In the genomic region with DNA sequence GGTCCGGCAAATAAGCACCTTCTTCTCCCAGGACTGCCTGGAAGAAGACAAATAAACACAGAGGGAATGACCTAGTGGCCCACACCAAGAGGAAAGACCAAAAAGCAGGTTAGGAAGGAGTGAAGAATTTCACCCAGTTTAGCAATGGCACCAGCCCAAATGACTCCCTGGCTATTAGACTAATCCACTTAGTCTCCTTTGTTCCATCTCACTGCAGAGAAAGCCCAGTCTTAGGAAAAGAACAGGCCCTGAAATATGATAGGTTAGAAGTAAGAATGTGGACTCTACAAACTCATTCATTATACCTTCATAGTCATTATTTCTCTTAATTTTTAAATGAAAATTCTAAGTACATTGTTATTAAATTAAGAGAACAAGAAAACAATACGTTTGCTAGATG, we compare ENCODE assay signal across 28 cellular contexts. TPM values are rescaled to one million over a fixed set of nuclear protein-coding genes. Genes with fewer than 3 reads are reported as not detected.
"Had no signal": no experiment of that assay in that cellular context is flagged by ENCODE, and none has a peak within 500 bp of the region (broad histone marks: within the 10 kb centered on the region; RNA-seq: fewer than 3 reads in every experiment).

No MANE protein-coding gene starts in this region.

- DNase-seq: activated CD4-positive, alpha-beta T cell treated with anti-CD3 and anti-CD28 coated beads, Interleukin-2, amount 10 ng/mL, durations not matched to agents 24 days and 14 days; activated CD4-positive, alpha-beta T cell treated with anti-CD3 and anti-CD28 coated beads, Interleukin-2, amount 50 U/mL, for 4 hours; activated CD8-positive, alpha-beta T cell treated with anti-CD3 and anti-CD28 coated beads for 36 hours; activated gamma-delta T cell; activated naive CD4-positive, alpha-beta T cell treated with Interleukin-2 at 50 U/mL for 16 hours; activated naive CD8-positive, alpha-beta T cell treated with anti-CD3 and anti-CD28 coated beads, Interleukin-2, amount 10 ng/mL, durations not matched to agents 7 days and 5 days; activated T-cell treated with anti-CD3 and anti-CD28 coated beads, Interleukin-2, amount 50 U/mL, for 1 hour; activated T-cell treated with anti-CD3 and anti-CD28 coated beads, Interleukin-2, amount 50 U/mL, for 72 hours; amygdala; NCI-H1092 treated with DMSO at 0.1 percent for 48 hours; NCI-H1436; NCI-H1694; NCI-H1930; NCI-H2081 treated with DMSO at 0.1 percent for 48 hours; NCI-H2171; NCI-H446; NCI-H510A treated with DMSO at 0.1 percent for 48 hours; SHP77; SK-N-SH had no signal

- H3K9me3 ChIP-seq: ascending aorta, SJSA1, SK-N-SH had no signal

- H3K36me3 ChIP-seq: ascending aorta, cardiac muscle cell, SJSA1 had no signal

- H3K4me2 ChIP-seq: SK-N-SH had no signal

- H3K4me3 ChIP-seq: ascending aorta, cardiac muscle cell, K562, SJSA1 had no signal

- H3K27me3 ChIP-seq: ascending aorta, cardiac muscle cell, SJSA1 had no signal

- ATAC-seq: activated CD8-positive, alpha-beta T cell treated with anti-CD3 and anti-CD28 coated beads for 36 hours; activated T-cell treated with anti-CD3 and anti-CD28 coated beads, Interleukin-2, amount 50 U/mL, for 72 hours; activated T-helper 17 cell treated with anti-CD3 and anti-CD28 coated beads, Interleukin-2, amount 50 U/mL, for 72 hours; K562; Panc1 had no signal

- H3K4me1 ChIP-seq: ascending aorta, SJSA1 had no signal

- H3K27ac ChIP-seq: ascending aorta, cardiac muscle cell, SJSA1 had no signal

- H3K9ac ChIP-seq: SK-N-SH had no signal

RNA-seq across cellular contexts. Expression of gene SERPINI2, which starts 23.2 kb away (rescaled TPM):
- total RNA-seq: activated CD4-positive, alpha-beta T cell treated with anti-CD3 and anti-CD28 coated beads, Interleukin-2, amount 10 ng/mL, durations not matched to agents 24 days and 14 days; activated CD8-positive, alpha-beta memory T cell treated with anti-CD3 and anti-CD28 coated beads for 36 hours; activated CD8-positive, alpha-beta T cell treated with anti-CD3 and anti-CD28 coated beads for 36 hours; activated naive CD8-positive, alpha-beta T cell treated with anti-CD3 and anti-CD28 coated beads, Interleukin-2, amount 10 ng/mL, durations not matched to agents 7 days and 5 days; activated T-cell treated with anti-CD3 and anti-CD28 coated beads, Interleukin-2, amount 50 U/mL, for 72 hours; activated T-helper 17 cell treated with anti-CD3 and anti-CD28 coated beads, Interleukin-2, amount 50 U/mL, for 72 hours; ascending aorta; K562; M059J; RPMI7951; SJSA1 had no signal
- polyA plus RNA-seq: cardiac muscle cell, K562, SK-N-SH had no signal
